Comparison of ENCODE assay signal across 1 cellular context in the genomic region with DNA sequence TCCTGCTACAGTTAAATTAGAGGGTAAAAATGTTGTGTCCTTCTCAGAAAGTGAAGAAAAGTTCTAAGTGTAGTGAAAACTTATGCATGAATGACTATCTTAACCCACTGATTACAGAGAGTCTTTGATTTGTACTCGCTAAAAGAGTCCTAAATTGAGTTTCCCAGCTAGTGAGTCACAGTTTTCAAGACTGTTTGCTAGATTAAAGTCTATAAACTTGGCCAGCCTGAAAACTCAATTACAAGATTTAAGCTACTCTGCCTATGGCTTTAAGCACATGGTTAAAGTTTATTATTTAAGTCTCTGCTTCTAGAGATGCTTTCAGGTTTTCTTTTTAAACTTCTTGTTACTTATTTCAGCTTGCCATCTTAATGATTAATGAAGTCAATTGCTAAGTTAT.
TF ChIP-seq lines count a peak whose summit lies in the region.

No MANE protein-coding gene starts in this region.

TF ChIP-seq in IMR-90, 13 proteins besides CTCF, POLR2A, EP300 and RAD21:
- TF ChIP-seq NFE2L2 (IDR thresholded peaks at IDR 0.05; ENCODE audit: low read depth, low read length), result no peak
- TF ChIP-seq, protein P1, sequence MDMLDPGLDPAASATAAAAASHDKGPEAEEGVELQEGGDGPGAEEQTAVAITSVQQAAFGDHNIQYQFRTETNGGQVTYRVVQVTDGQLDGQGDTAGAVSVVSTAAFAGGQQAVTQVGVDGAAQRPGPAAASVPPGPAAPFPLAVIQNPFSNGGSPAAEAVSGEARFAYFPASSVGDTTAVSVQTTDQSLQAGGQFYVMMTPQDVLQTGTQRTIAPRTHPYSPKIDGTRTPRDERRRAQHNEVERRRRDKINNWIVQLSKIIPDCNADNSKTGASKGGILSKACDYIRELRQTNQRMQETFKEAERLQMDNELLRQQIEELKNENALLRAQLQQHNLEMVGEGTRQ (IDR thresholded peaks at IDR 0.05; ENCODE audit: low read depth, low read length), result no peak
- TF ChIP-seq, protein P2, sequence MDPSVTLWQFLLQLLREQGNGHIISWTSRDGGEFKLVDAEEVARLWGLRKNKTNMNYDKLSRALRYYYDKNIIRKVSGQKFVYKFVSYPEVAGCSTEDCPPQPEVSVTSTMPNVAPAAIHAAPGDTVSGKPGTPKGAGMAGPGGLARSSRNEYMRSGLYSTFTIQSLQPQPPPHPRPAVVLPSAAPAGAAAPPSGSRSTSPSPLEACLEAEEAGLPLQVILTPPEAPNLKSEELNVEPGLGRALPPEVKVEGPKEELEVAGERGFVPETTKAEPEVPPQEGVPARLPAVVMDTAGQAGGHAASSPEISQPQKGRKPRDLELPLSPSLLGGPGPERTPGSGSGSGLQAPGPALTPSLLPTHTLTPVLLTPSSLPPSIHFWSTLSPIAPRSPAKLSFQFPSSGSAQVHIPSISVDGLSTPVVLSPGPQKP (IDR thresholded peaks at IDR 0.05; ENCODE audit: borderline replicate concordance, low read depth, low read length), result no peak
- TF ChIP-seq MAFK (IDR thresholded peaks at IDR 0.05; ENCODE audit: low read depth, low read length), result no peak
- TF ChIP-seq RCOR1 (IDR thresholded peaks at IDR 0.05; ENCODE audit: insufficient replicate concordance, low read length), result no peak
- no peak for TF ChIP-seq SMC3 (IDR thresholded peaks at IDR 0.05; ENCODE audit: low read depth, low read length)
- no peak for TF ChIP-seq CHD1 (IDR thresholded peaks at IDR 0.05; ENCODE audit: low read depth, low read length)
- TF ChIP-seq RFX5 (IDR thresholded peaks at IDR 0.05; ENCODE audit: low read depth, low read length), result no peak
